ENCODE assay signal across 28 cellular contexts in the genomic region with DNA sequence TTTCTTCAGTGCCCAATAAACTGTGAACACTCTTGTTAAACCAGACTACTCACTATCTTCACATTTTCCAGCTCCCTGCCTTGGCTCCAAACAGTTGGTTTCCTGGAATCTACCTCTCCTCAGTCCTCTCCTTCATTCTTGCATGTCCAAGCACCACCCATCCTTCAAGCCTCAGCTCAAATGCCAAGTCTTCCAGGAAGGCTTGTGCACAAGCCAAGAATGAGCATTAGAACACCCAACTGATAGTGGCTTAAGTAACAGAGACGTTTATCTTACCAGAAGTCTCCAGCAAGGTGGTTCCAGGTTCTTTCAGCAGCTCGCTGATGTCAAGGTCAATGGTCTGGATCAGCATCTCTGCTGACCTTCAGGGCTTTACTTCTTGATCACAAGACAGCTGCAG.
DNase-seq lines count a peak whose midpoint lies in the region; ATAC-seq and TF ChIP-seq lines count a peak whose summit lies in the region.
"Had no signal": no experiment of that assay in that cellular context is flagged by ENCODE, and none has a peak within 500 bp of the region (broad histone marks: within the 10 kb centered on the region; RNA-seq: fewer than 3 reads in every experiment).

No MANE protein-coding gene starts in this region.

- no peak for TF ChIP-seq POLR2A in esophagus squamous epithelium (IDR thresholded peaks at IDR 0.05)

- ATAC-seq in lung (ENCODE audit: insufficient read depth, low FRiP score) (peak; percentile 54), upper lobe of right lung (peak; percentile 49)
- ATAC-seq: GM12878; mucosa of descending colon; psoas muscle; stimulated activated memory B cell treated with anti-CD40 and anti-IgM and Interleukin-4, amounts not matched to agents 10 μg/mL and 1 μg/mL and 100 μg/mL, for 72 hours had no signal

- WGBS in esophagus squamous epithelium, 2 donors: 34 to 50% methylated on average over 2 of the region's 2 CpGs
- 39 to 76% methylated on average over 2 of the region's 2 CpGs for WGBS in lung, 2 donors

- TF ChIP-seq CTCF in esophagus squamous epithelium (IDR thresholded peaks at IDR 0.05) (no peak), lung (IDR thresholded peaks at IDR 0.05; ENCODE audit: control extremely low read depth, extremely low read depth) (no peak), upper lobe of right lung (IDR thresholded peaks at IDR 0.05) (no peak)

- peak overlapping the region in 3 of 4 donors; percentile 11 to 50 (median 32) for H3K27ac ChIP-seq in esophagus squamous epithelium
- peak overlapping the region in 1 of 2 donors; percentile 37 for H3K27ac ChIP-seq in lung (ENCODE audit: low read depth in 1 of 2, low read length in 1 of 2)
- peak overlapping the region; percentile 36 for H3K27ac ChIP-seq in upper lobe of right lung
- H3K27ac ChIP-seq: KMS-11, left ventricle myocardium inferior, psoas muscle, testis had no signal

- H3K9me3 ChIP-seq in esophagus squamous epithelium (no peaks in the 10 kb centered on the region), lung (ENCODE audit: control insufficient read depth in 2 of 2, insufficient read depth in 1 of 2, low read length in 1 of 2) (no peaks in the 10 kb centered on the region), upper lobe of right lung (no peaks in the 10 kb centered on the region)
- H3K9me3 ChIP-seq: BE2C, left ventricle myocardium inferior, mucosa of descending colon, psoas muscle, testis had no signal

- H3K27me3 ChIP-seq in esophagus squamous epithelium: no peaks in the 10 kb centered on the region
- H3K27me3 ChIP-seq in lung (ENCODE audit: control insufficient read depth, insufficient read depth): no peaks in the 10 kb centered on the region
- no peaks in the 10 kb centered on the region for H3K27me3 ChIP-seq in upper lobe of right lung
- H3K27me3 ChIP-seq: BE2C, testis had no signal

- intact Hi-C loops in esophagus squamous epithelium (cut with DNase I) (no loop called here), upper lobe of right lung (cut with DNase I) (no loop called here)

- H3K4me1 ChIP-seq in esophagus squamous epithelium (peaks cover 0 to 63% (median 31%) of the 10 kb centered on the region in 3 donors), lung (ENCODE audit: control insufficient read depth in 2 of 2, insufficient read depth in 2 of 2, low read length in 2 of 2) (peaks cover 7 to 14% of the 10 kb centered on the region in 2 donors), upper lobe of right lung (peaks cover 25% of the 10 kb centered on the region)

- H3K4me3 ChIP-seq in esophagus squamous epithelium (no peak overlapping the region), lung (no peak overlapping the region), upper lobe of right lung (no peak overlapping the region)
- H3K4me3 ChIP-seq: GM12878, left ventricle myocardium inferior, mucosa of descending colon, psoas muscle, testis had no signal

- DNase-seq in activated CD8-positive, alpha-beta memory T cell treated with anti-CD3 and anti-CD28 coated beads for 24 hours: peak; percentile 4
- no peak for DNase-seq in activated CD8-positive, alpha-beta memory T cell treated with anti-CD3 and anti-CD28 coated beads, Interleukin-2, amount 50 U/mL, for 4 hours
- DNase-seq in esophagus squamous epithelium (lab: John Stamatoyannopoulos, UW) (no peak), lung (ENCODE audit: low spot score) (no peak), upper lobe of right lung (no peak), NCI-H526 treated with DMSO at 0.1 percent for 48 hours (lab: John Stamatoyannopoulos, UW) (no peak), Ammon's horn (ENCODE audit: low spot score) (no peak), NCI-H345 (lab: John Stamatoyannopoulos, UW) (no peak)
- DNase-seq: 8988T; activated B cell treated with CpG ODN at 0.5 μM for 24 hours; activated CD4-positive, alpha-beta T cell treated with anti-CD3 and anti-CD28 coated beads, Interleukin-2, amount 50 U/mL, for 48 hours; amygdala; BE2C; cerebellar nuclear complex; DMS79; effector CD4-positive, alpha-beta T cell; left ventricle myocardium inferior; mucosa of descending colon; MV-4-11; NCI-H187 treated with DMSO at 0.1 percent for 48 hours; NCI-H774; psoas muscle; small intestine; stimulated activated CD4-positive, alpha-beta T cell treated with anti-CD3 and anti-CD28 coated beads, Interleukin-2, amount 100 ng/mL, for 24 hours; testis had no signal

- H3K36me3 ChIP-seq in esophagus squamous epithelium: no peaks in the 10 kb centered on the region
- H3K36me3 ChIP-seq in lung (ENCODE audit: control insufficient read depth in 2 of 2, insufficient read depth in 2 of 2, low read length in 2 of 2): no peaks in the 10 kb centered on the region
- H3K36me3 ChIP-seq in upper lobe of right lung: no peaks in the 10 kb centered on the region
- H3K36me3 ChIP-seq: BE2C, left ventricle myocardium inferior had no signal
